Comparison of ENCODE assay signal across 1 cellular context in the genomic region with DNA sequence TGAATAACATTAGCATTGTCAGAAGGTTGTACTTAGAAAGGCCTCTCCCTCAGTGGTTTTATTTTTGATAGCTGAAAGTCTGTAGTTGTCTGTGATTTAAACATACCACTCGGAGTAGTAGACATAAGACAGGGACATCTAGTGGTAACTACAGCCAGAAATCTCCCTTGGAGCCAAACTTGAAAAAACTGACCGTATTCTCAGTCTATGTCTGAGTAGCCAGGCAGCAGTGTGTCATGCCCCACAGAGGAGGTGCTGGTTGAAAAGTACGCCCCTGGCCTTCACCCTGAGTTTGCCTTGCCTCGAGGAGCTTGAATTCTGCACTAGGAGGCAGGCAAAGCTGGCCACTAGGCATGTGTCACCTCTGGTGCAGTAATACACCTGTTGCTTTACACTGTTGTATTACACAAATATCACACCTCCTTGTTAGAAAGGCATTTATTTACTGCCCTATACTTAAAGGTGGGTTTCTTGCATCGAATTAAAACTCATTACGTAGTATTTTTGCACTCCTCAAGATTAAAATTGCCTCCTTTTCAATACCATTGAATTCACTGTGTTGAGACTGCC.
TF ChIP-seq lines count a peak whose summit lies in the region.

No MANE protein-coding gene starts in this region.

TF ChIP-seq in H1, 55 proteins besides CTCF, POLR2A, EP300 and RAD21:
- TF ChIP-seq RBBP5 (IDR thresholded peaks at IDR 0.05; ENCODE audit: borderline replicate concordance, low read depth, low read length) (no peak), RXRA (IDR thresholded peaks at IDR 0.05; ENCODE audit: insufficient read depth, low read depth, low read length) (no peak), SIN3A (conservative IDR thresholded peaks at IDR 0.05 in 1 of 2, IDR thresholded peaks at IDR 0.05 in 1 of 2; ENCODE audit: low read depth in 1 of 2, low read length in 2 of 2) (no peak), BACH1 (IDR thresholded peaks at IDR 0.05; ENCODE audit: low read length) (no peak), CREB1 (IDR thresholded peaks at IDR 0.05) (no peak), JUN (IDR thresholded peaks at IDR 0.05; ENCODE audit: low read depth, low read length) (no peak), BCL11A (IDR thresholded peaks at IDR 0.05; ENCODE audit: low read depth in 2 of 2, low read length in 2 of 2) (no peak), TAF7 (optimal IDR thresholded peaks at IDR 0.05; ENCODE audit: borderline replicate concordance, low read depth, low read length) (no peak), SIX5 (IDR thresholded peaks at IDR 0.05; ENCODE audit: low read depth, low read length) (no peak)
- TF ChIP-seq, protein P1, sequence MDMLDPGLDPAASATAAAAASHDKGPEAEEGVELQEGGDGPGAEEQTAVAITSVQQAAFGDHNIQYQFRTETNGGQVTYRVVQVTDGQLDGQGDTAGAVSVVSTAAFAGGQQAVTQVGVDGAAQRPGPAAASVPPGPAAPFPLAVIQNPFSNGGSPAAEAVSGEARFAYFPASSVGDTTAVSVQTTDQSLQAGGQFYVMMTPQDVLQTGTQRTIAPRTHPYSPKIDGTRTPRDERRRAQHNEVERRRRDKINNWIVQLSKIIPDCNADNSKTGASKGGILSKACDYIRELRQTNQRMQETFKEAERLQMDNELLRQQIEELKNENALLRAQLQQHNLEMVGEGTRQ (IDR thresholded peaks at IDR 0.05; ENCODE audit: low read length), result no peak
- TF ChIP-seq, protein P2, sequence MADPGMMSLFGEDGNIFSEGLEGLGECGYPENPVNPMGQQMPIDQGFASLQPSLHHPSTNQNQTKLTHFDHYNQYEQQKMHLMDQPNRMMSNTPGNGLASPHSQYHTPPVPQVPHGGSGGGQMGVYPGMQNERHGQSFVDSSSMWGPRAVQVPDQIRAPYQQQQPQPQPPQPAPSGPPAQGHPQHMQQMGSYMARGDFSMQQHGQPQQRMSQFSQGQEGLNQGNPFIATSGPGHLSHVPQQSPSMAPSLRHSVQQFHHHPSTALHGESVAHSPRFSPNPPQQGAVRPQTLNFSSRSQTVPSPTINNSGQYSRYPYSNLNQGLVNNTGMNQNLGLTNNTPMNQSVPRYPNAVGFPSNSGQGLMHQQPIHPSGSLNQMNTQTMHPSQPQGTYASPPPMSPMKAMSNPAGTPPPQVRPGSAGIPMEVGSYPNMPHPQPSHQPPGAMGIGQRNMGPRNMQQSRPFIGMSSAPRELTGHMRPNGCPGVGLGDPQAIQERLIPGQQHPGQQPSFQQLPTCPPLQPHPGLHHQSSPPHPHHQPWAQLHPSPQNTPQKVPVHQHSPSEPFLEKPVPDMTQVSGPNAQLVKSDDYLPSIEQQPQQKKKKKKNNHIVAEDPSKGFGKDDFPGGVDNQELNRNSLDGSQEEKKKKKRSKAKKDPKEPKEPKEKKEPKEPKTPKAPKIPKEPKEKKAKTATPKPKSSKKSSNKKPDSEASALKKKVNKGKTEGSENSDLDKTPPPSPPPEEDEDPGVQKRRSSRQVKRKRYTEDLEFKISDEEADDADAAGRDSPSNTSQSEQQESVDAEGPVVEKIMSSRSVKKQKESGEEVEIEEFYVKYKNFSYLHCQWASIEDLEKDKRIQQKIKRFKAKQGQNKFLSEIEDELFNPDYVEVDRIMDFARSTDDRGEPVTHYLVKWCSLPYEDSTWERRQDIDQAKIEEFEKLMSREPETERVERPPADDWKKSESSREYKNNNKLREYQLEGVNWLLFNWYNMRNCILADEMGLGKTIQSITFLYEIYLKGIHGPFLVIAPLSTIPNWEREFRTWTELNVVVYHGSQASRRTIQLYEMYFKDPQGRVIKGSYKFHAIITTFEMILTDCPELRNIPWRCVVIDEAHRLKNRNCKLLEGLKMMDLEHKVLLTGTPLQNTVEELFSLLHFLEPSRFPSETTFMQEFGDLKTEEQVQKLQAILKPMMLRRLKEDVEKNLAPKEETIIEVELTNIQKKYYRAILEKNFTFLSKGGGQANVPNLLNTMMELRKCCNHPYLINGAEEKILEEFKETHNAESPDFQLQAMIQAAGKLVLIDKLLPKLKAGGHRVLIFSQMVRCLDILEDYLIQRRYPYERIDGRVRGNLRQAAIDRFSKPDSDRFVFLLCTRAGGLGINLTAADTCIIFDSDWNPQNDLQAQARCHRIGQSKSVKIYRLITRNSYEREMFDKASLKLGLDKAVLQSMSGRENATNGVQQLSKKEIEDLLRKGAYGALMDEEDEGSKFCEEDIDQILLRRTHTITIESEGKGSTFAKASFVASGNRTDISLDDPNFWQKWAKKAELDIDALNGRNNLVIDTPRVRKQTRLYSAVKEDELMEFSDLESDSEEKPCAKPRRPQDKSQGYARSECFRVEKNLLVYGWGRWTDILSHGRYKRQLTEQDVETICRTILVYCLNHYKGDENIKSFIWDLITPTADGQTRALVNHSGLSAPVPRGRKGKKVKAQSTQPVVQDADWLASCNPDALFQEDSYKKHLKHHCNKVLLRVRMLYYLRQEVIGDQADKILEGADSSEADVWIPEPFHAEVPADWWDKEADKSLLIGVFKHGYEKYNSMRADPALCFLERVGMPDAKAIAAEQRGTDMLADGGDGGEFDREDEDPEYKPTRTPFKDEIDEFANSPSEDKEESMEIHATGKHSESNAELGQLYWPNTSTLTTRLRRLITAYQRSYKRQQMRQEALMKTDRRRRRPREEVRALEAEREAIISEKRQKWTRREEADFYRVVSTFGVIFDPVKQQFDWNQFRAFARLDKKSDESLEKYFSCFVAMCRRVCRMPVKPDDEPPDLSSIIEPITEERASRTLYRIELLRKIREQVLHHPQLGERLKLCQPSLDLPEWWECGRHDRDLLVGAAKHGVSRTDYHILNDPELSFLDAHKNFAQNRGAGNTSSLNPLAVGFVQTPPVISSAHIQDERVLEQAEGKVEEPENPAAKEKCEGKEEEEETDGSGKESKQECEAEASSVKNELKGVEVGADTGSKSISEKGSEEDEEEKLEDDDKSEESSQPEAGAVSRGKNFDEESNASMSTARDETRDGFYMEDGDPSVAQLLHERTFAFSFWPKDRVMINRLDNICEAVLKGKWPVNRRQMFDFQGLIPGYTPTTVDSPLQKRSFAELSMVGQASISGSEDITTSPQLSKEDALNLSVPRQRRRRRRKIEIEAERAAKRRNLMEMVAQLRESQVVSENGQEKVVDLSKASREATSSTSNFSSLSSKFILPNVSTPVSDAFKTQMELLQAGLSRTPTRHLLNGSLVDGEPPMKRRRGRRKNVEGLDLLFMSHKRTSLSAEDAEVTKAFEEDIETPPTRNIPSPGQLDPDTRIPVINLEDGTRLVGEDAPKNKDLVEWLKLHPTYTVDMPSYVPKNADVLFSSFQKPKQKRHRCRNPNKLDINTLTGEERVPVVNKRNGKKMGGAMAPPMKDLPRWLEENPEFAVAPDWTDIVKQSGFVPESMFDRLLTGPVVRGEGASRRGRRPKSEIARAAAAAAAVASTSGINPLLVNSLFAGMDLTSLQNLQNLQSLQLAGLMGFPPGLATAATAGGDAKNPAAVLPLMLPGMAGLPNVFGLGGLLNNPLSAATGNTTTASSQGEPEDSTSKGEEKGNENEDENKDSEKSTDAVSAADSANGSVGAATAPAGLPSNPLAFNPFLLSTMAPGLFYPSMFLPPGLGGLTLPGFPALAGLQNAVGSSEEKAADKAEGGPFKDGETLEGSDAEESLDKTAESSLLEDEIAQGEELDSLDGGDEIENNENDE (IDR thresholded peaks at IDR 0.05; ENCODE audit: insufficient replicate concordance, low read length), result no peak
TF ChIP-seq in H1: peak in this region for 0.
